ENCODE assay signal across 1 cellular context in genomic region chr17:38864636-38865398, GRCh38.
TF ChIP-seq lines count a peak whose summit lies in the region.

No MANE protein-coding gene starts in this region.

TF ChIP-seq in K562, 482 proteins besides CTCF, POLR2A, EP300 and RAD21 (continued from another document):
- peak; percentile 19 for TF ChIP-seq MEIS2 (IDR thresholded peaks at IDR 0.05; ENCODE audit: partially characterized antibody)
- peak; percentile 35 for TF ChIP-seq POLR3A (IDR thresholded peaks at IDR 0.05; ENCODE audit: borderline replicate concordance, extremely low read depth, insufficient read depth, insufficient read length)
- TF ChIP-seq, protein P1, sequence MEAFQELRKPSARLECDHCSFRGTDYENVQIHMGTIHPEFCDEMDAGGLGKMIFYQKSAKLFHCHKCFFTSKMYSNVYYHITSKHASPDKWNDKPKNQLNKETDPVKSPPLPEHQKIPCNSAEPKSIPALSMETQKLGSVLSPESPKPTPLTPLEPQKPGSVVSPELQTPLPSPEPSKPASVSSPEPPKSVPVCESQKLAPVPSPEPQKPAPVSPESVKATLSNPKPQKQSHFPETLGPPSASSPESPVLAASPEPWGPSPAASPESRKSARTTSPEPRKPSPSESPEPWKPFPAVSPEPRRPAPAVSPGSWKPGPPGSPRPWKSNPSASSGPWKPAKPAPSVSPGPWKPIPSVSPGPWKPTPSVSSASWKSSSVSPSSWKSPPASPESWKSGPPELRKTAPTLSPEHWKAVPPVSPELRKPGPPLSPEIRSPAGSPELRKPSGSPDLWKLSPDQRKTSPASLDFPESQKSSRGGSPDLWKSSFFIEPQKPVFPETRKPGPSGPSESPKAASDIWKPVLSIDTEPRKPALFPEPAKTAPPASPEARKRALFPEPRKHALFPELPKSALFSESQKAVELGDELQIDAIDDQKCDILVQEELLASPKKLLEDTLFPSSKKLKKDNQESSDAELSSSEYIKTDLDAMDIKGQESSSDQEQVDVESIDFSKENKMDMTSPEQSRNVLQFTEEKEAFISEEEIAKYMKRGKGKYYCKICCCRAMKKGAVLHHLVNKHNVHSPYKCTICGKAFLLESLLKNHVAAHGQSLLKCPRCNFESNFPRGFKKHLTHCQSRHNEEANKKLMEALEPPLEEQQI (IDR thresholded peaks at IDR 0.05): no peak
- TF ChIP-seq CC2D1A (IDR thresholded peaks at IDR 0.05): no peak
- no peak for TF ChIP-seq MLX (CRISPR knock-in tag; conservative IDR thresholded peaks at IDR 0.05)
- TF ChIP-seq JUND (IDR thresholded peaks at IDR 0.05; ENCODE audit: borderline replicate concordance, low read depth, low read length): no peak; the same call in 1 of the 2 replicates
- peak; percentile 39; the same call in 1 of the 3 replicates for TF ChIP-seq JUND (tag; IDR thresholded peaks at IDR 0.05; ENCODE audit: borderline replicate concordance, low read depth, low read length)
- no peak for TF ChIP-seq FIP1L1 (IDR thresholded peaks at IDR 0.05; ENCODE audit: low read depth, low read length, poor library complexity, severe bottlenecking)
- peak in 1 of 3 experiments; percentile 7 for TF ChIP-seq YY1 (IDR thresholded peaks at IDR 0.05; ENCODE audit: borderline replicate concordance in 1 of 3, control insufficient read depth in 1 of 3, extremely low read depth in 1 of 3, insufficient read depth in 3 of 3, insufficient read length in 1 of 3, insufficient replicate concordance in 2 of 3, low read depth in 1 of 3, low read length in 2 of 3)
- TF ChIP-seq TRIM28 (IDR thresholded peaks at IDR 0.05): no peak
- no peak for TF ChIP-seq SAFB (IDR thresholded peaks at IDR 0.05; ENCODE audit: borderline replicate concordance, low read depth, low read length)
- peak; percentile 28; the same call in 1 of the 2 replicates for TF ChIP-seq BCOR (IDR thresholded peaks at IDR 0.05)
- 0 out of 2 replicates have a peak, but pooled peaks have one; percentile 17 for TF ChIP-seq EHMT2 (IDR thresholded peaks at IDR 0.05)
- no peak for TF ChIP-seq ZBTB1 (CRISPR knock-in tag; IDR thresholded peaks at IDR 0.05; ENCODE audit: borderline replicate concordance, low read depth)
- peak in 1 of 2 experiments; percentile 25; a peak in 1 of 4 replicates for TF ChIP-seq RCOR1 (IDR thresholded peaks at IDR 0.05; ENCODE audit: borderline replicate concordance in 1 of 2, low read depth in 2 of 2, low read length in 2 of 2)
- no peak for TF ChIP-seq SETDB1 (IDR thresholded peaks at IDR 0.05; ENCODE audit: low read length)
- TF ChIP-seq ZNF239 (CRISPR knock-in tag; IDR thresholded peaks at IDR 0.05): no peak
- TF ChIP-seq, protein P2, sequence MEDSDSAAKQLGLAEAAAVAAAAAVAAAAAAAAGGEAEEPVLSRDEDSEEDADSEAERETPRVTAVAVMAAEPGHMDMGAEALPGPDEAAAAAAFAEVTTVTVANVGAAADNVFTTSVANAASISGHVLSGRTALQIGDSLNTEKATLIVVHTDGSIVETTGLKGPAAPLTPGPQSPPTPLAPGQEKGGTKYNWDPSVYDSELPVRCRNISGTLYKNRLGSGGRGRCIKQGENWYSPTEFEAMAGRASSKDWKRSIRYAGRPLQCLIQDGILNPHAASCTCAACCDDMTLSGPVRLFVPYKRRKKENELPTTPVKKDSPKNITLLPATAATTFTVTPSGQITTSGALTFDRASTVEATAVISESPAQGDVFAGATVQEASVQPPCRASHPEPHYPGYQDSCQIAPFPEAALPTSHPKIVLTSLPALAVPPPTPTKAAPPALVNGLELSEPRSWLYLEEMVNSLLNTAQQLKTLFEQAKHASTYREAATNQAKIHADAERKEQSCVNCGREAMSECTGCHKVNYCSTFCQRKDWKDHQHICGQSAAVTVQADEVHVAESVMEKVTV (CRISPR knock-in tag; IDR thresholded peaks at IDR 0.05): no peak
- no peak for TF ChIP-seq MCM7 (IDR thresholded peaks at IDR 0.05)
- TF ChIP-seq CBX3 (IDR thresholded peaks at IDR 0.05; ENCODE audit: borderline replicate concordance in 1 of 2, low read length in 2 of 2): no peak
- TF ChIP-seq MXI1 (IDR thresholded peaks at IDR 0.05; ENCODE audit: low read depth, low read length): no peak
- TF ChIP-seq ZNF436 (CRISPR knock-in tag; IDR thresholded peaks at IDR 0.05): no peak
- no peak for TF ChIP-seq HDAC2 (IDR thresholded peaks at IDR 0.05)
- TF ChIP-seq ZNF384 (IDR thresholded peaks at IDR 0.05; ENCODE audit: low read depth, low read length): peak; percentile 83
- TF ChIP-seq, protein P3, sequence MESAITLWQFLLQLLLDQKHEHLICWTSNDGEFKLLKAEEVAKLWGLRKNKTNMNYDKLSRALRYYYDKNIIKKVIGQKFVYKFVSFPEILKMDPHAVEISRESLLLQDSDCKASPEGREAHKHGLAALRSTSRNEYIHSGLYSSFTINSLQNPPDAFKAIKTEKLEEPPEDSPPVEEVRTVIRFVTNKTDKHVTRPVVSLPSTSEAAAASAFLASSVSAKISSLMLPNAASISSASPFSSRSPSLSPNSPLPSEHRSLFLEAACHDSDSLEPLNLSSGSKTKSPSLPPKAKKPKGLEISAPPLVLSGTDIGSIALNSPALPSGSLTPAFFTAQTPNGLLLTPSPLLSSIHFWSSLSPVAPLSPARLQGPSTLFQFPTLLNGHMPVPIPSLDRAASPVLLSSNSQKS (CRISPR knock-in tag; IDR thresholded peaks at IDR 0.05): no peak
- no peak for TF ChIP-seq MYNN (IDR thresholded peaks at IDR 0.05)
- TF ChIP-seq MYNN (CRISPR knock-in tag; IDR thresholded peaks at IDR 0.05): no peak
